In the genomic region with DNA sequence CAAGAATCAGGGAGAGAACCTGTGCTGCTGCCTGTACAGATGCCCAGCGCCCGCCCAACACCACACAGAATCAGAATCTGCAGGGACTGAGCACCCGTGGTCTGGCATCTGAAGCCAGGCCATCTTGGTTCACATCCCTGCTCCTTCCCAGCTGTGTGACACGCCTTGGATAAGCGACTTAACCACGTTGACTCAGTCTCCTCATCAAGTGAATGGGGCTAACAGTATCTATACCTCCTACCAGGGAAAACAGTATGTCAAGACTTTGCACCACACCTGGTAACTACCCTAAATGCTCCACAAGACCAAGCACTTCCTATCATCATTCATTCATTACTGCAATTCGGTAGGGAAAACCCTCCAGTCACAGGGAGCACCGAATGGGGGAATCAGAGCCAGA, we compare ENCODE assay signal across 9 cellular contexts. TPM values are rescaled to one million over a fixed set of nuclear protein-coding genes. Genes with fewer than 3 reads are reported as not detected.
DNase-seq lines count a peak whose midpoint lies in the region; ATAC-seq and TF ChIP-seq lines count a peak whose summit lies in the region.
"Had no signal": no experiment of that assay in that cellular context is flagged by ENCODE, and none has a peak within 500 bp of the region (broad histone marks: within the 10 kb centered on the region; RNA-seq: fewer than 3 reads in every experiment).

No MANE protein-coding gene starts in this region.

- DNase-seq in CD8-positive, alpha-beta T cell, result no peak
- DNase-seq in PC-3 (no peak), epithelial cell of esophagus (ENCODE audit: low read depth) (no peak), osteocyte (ENCODE audit: extremely low spot score, unreplicated experiment) (no peak), NCI-H146 treated with DMSO at 0.1 percent for 48 hours (lab: John Stamatoyannopoulos, UW; ENCODE audit: unreplicated experiment) (no peak), NCI-H2227 treated with DMSO at 0.1 percent for 48 hours (lab: John Stamatoyannopoulos, UW) (no peak)
- DNase-seq: NCI-H524 had no signal

- POLR2A ChIA-PET in CD8-positive, alpha-beta T cell (lab: Charles Lee), result interaction anchor here (0.7 to 1.6 kb wide), 2 partner anchors 15 to 16 kb away, joined by 3 to 8 read pairs; no protein-coding TSS in a partner anchor
- POLR2A ChIA-PET in PC-3 (lab: Charles Lee; ENCODE audit: unreplicated experiment), result no interaction called here

- H3K4me3 Mint-ChIP-seq in CD8-positive, alpha-beta T cell, result peak overlapping the region; percentile 96
- peak overlapping the region; percentile 92 for H3K4me3 Mint-ChIP-seq in osteocyte (ENCODE audit: unreplicated experiment)

- H3K79me2 ChIP-seq in PC-3 (ENCODE audit: low read length), result peaks cover 87% of the 10 kb centered on the region

- no peak for ATAC-seq in CD8-positive, alpha-beta T cell
- no peak for ATAC-seq in PC-3
- ATAC-seq in GM18858 (IDR thresholded peaks at IDR 0.05; ENCODE audit: unreplicated experiment), result no peak
- ATAC-seq in GM21423 (IDR thresholded peaks at IDR 0.05; ENCODE audit: unreplicated experiment), result no peak

- peak overlapping the region; percentile 65 for H3K4me3 ChIP-seq in CD8-positive, alpha-beta T cell (ENCODE audit: low read depth, low read length)
- H3K4me3 ChIP-seq in PC-3 (ENCODE audit: low read length) (peak overlapping the region; percentile 84), epithelial cell of esophagus (ENCODE audit: low read length) (peak overlapping the region; percentile 86)

- H3F3A ChIP-seq in PC-3 (ENCODE audit: low read length, unreplicated experiment), result no peaks in the 10 kb centered on the region

- peak overlapping the region; percentile 95 for H3K27ac Mint-ChIP-seq in CD8-positive, alpha-beta T cell
- H3K27ac Mint-ChIP-seq in osteocyte (ENCODE audit: unreplicated experiment), result peak overlapping the region; percentile 86

- peaks cover 60% of the 10 kb centered on the region for H3K4me1 ChIP-seq in CD8-positive, alpha-beta T cell (ENCODE audit: insufficient read depth, low read length)
- H3K4me1 ChIP-seq in PC-3 (ENCODE audit: insufficient read depth, low read length), result peaks cover 48% of the 10 kb centered on the region

- CTCF ChIA-PET in CD8-positive, alpha-beta T cell (lab: Charles Lee), result interaction anchor here (0.9 to 2.7 kb wide), 3 partner anchors 9 to 173 kb away, joined by 3 to 15 read pairs (median 15); no protein-coding TSS in a partner anchor
- CTCF ChIA-PET in PC-3 (lab: Charles Lee), result no interaction called here

- peaks cover 13% of the 10 kb centered on the region for H3K36me3 ChIP-seq in CD8-positive, alpha-beta T cell (ENCODE audit: insufficient read depth, low read length)
- peaks cover 25% of the 10 kb centered on the region; the same call in 1 of the 2 replicates for H3K36me3 ChIP-seq in PC-3 (ENCODE audit: low read depth, low read length)

- BruUV-seq in PC-3 (replicated peaks; lab: Mats Ljungman, UMichigan), result TSS peak; percentile 26

- peak overlapping the region; percentile 85 for H3K4me2 ChIP-seq in PC-3 (ENCODE audit: low read length)

- no peaks in the 10 kb centered on the region for H3K9me2 ChIP-seq in PC-3 (replicated peaks; ENCODE audit: low read length)

- peaks cover 63% of the 10 kb centered on the region for H3K4me1 Mint-ChIP-seq in CD8-positive, alpha-beta T cell (ENCODE audit: low read depth)
- H3K4me1 Mint-ChIP-seq in osteocyte (ENCODE audit: unreplicated experiment), result peaks cover 42% of the 10 kb centered on the region

- no peaks in the 10 kb centered on the region for H3K9me3 ChIP-seq in CD8-positive, alpha-beta T cell (ENCODE audit: low read length)
- H3K9me3 ChIP-seq in PC-3 (ENCODE audit: low read length), result no peaks in the 10 kb centered on the region

- H3K27ac ChIP-seq in CD8-positive, alpha-beta T cell (ENCODE audit: low read depth, low read length), result peak overlapping the region; percentile 83
- no peak overlapping the region for H3K27ac ChIP-seq in PC-3 (ENCODE audit: low read length)

- H4K20me1 ChIP-seq in PC-3 (ENCODE audit: low read length), result peaks cover 37% of the 10 kb centered on the region

- H3K9ac ChIP-seq in PC-3 (ENCODE audit: low read length), result peak overlapping the region; percentile 97

- intact Hi-C loops in CD8-positive, alpha-beta T cell (cut with DNase I, micrococcal nuclease), result loop anchor here (5.0 to 10.0 kb wide), 5 partner anchors 174 to 398 kb away; a partner anchor contains a TSS
- intact Hi-C loops in PC-3 (cut with micrococcal nuclease), result loop anchor here (5.0 kb wide), 1 partner anchor 771 kb away; no protein-coding TSS in a partner anchor

- H3K27me3 ChIP-seq in CD8-positive, alpha-beta T cell (ENCODE audit: insufficient read depth, low read length), result no peaks in the 10 kb centered on the region
- H3K27me3 ChIP-seq in PC-3 (ENCODE audit: low read length), result no peaks in the 10 kb centered on the region

- TF ChIP-seq CTCF in CD8-positive, alpha-beta T cell (IDR thresholded peaks at IDR 0.05), result no peak
- no peak for TF ChIP-seq CTCF in PC-3 (conservative IDR thresholded peaks at IDR 0.05; ENCODE audit: low read depth, low read length)
- TF ChIP-seq CTCF in epithelial cell of esophagus (IDR thresholded peaks at IDR 0.05; ENCODE audit: insufficient read depth, low read depth, low read length, missing control alignments), result no peak
- no peak for TF ChIP-seq CTCF in osteocyte (IDR thresholded peaks at IDR 0.05)

- H3K27me3 Mint-ChIP-seq in CD8-positive, alpha-beta T cell (ENCODE audit: low read depth), result no peaks in the 10 kb centered on the region
- H3K27me3 Mint-ChIP-seq in osteocyte (ENCODE audit: unreplicated experiment), result no peaks in the 10 kb centered on the region

- H3K36me3 Mint-ChIP-seq in CD8-positive, alpha-beta T cell, result peaks cover 41% of the 10 kb centered on the region
- H3K36me3 Mint-ChIP-seq in osteocyte (ENCODE audit: unreplicated experiment), result peaks cover 11% of the 10 kb centered on the region

- H2AFZ ChIP-seq in PC-3 (ENCODE audit: low read length), result no peak overlapping the region

- H3K9me3 Mint-ChIP-seq in CD8-positive, alpha-beta T cell, result no peaks in the 10 kb centered on the region
- H3K9me3 Mint-ChIP-seq in osteocyte (ENCODE audit: unreplicated experiment), result no peaks in the 10 kb centered on the region

RNA-seq across cellular contexts. Expression of a gene that starts 1.2 kb away (rescaled TPM):
- 100 to 1,000 TPM; 109 to 118 TPM for total RNA-seq in CD8-positive, alpha-beta T cell
- 114 and 153 TPM in 2 replicates for total RNA-seq in PC-3 (2014; rRNA removed)
- total RNA-seq in osteocyte, result 74.9 and 81.9 TPM in 2 replicates
